10 cellular contexts compared by ENCODE assay signal in genomic region chr7:28481131-28481926, GRCh38.
DNase-seq lines count a peak whose midpoint lies in the region; ATAC-seq and TF ChIP-seq lines count a peak whose summit lies in the region.
"Had no signal": no experiment of that assay in that cellular context is flagged by ENCODE, and none has a peak within 500 bp of the region (broad histone marks: within the 10 kb centered on the region; RNA-seq: fewer than 3 reads in every experiment).

No MANE protein-coding gene starts in this region.

- DNase-seq in AG04449 (ENCODE audit: low read depth, low spot score) (peak; percentile 38), brain pericyte (ENCODE audit: low read depth, low spot score) (peak; percentile 47), foreskin melanocyte (no peak)
- DNase-seq in stimulated activated naive CD4-positive, alpha-beta T cell (lab: John Stamatoyannopoulos, UW) = no peak
- no peak for DNase-seq in stimulated activated CD4-positive, alpha-beta T cell treated with anti-CD3 and anti-CD28 coated beads, Interleukin-4, amount 100 ng/mL, for 4 hours
- DNase-seq in effector CD8-positive, alpha-beta T cell (lab: John Stamatoyannopoulos, UW) = no peak
- DNase-seq: activated CD8-positive, alpha-beta memory T cell treated with anti-CD3 and anti-CD28 coated beads, Interleukin-2, amount 50 U/mL, for 48 hours; NCI-H2081 treated with DMSO at 0.1 percent for 48 hours had no signal

- CTCF ChIA-PET in AG04449 (lab: Yijun Ruan, JAX) = no interaction called here

- peak; percentile 58 for ATAC-seq in GM19372 (IDR thresholded peaks at IDR 0.05; ENCODE audit: low read depth, unreplicated experiment)
- ATAC-seq in HG03095 (IDR thresholded peaks at IDR 0.05; ENCODE audit: unreplicated experiment) = peak; percentile 65

- no peak overlapping the region for H3K4me3 ChIP-seq in AG04449 (ENCODE audit: low read depth, low read length)

- TF ChIP-seq CTCF in AG04449 (IDR thresholded peaks at IDR 0.05; ENCODE audit: insufficient read depth, low read length, missing control alignments) = no peak

- POLR2A ChIA-PET in AG04449 (lab: Yijun Ruan, JAX) = no interaction called here

Comparison
In these comparisons a context has a peak if more than half of its experiments do, and no peak if none do; other contexts are left out.
1. DNase-seq: peak in AG04449 (single experiment) and brain pericyte (single experiment); none in stimulated activated naive CD4-positive, alpha-beta T cell (0 of 6), stimulated activated CD4-positive, alpha-beta T cell treated with anti-CD3 and anti-CD28 coated beads, Interleukin-4, amount 100 ng/mL, for 4 hours (0 of 2), foreskin melanocyte (single experiment) and effector CD8-positive, alpha-beta T cell (single experiment).